ENCODE assay signal across 28 cellular contexts in the genomic region with DNA sequence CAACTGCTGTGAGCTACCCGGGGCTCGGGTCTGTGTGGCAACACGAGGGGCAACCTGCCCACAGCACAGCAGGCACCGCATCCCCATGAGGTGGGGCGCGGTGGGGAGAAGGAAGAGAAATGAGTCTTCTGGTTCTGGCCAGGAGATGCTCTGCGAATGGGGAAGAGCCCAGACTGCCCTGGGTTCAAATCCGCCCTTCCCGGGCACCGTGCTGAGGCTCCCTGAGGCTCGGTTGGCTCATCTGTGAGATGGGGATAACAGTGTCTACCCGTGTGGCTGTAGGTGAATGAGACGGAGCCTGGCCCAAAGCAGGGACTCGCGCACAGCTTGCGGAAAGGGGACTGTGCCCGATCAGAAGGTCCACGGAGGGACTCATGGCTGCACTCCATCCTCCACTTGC.
"Had no signal": no experiment of that assay in that cellular context is flagged by ENCODE, and none has a peak within 500 bp of the region (broad histone marks: within the 10 kb centered on the region; RNA-seq: fewer than 3 reads in every experiment).

No MANE protein-coding gene starts in this region.

- H3K36me3 ChIP-seq: gastrocnemius medialis, heart left ventricle, neural progenitor cell, tibial artery, upper lobe of left lung had no signal

- H3K27ac Mint-ChIP-seq: memory B cell; naive thymus-derived CD4-positive, alpha-beta T cell; nephron; neural progenitor cell had no signal

- H3K9ac ChIP-seq: neural progenitor cell had no signal

- H3K27ac ChIP-seq: coronary artery, gastrocnemius medialis, heart left ventricle, hepatocyte, neural progenitor cell, psoas muscle, skin epidermis, testis, tibial artery, upper lobe of left lung had no signal

- H3K4me2 ChIP-seq: hepatocyte, neural progenitor cell had no signal

- DNase-seq: dermis blood vessel endothelial cell; effector memory CD4-positive, alpha-beta T cell; erythroblast; gastrocnemius medialis; heart left ventricle; kidney; midbrain; naive thymus-derived CD4-positive, alpha-beta T cell; nucleus accumbens; psoas muscle; right cardiac atrium; stimulated activated CD4-positive, alpha-beta T cell treated with anti-CD3 and anti-CD28 coated beads, Interleukin-12 subunit alpha, Interleukin-12 subunit beta, amount 100 ng/mL, for 4 hours; stimulated activated CD4-positive, alpha-beta T cell treated with anti-CD3 and anti-CD28 coated beads, Interleukin-1b, Interleukin-23, amount 100 ng/mL, for 48 hours; stimulated activated CD4-positive, alpha-beta T cell treated with anti-CD3 and anti-CD28 coated beads, Interleukin-4, amount 100 ng/mL, for 1 hour; stimulated activated CD8-positive, alpha-beta memory T cell treated with anti-CD3 and anti-CD28 coated beads, Interleukin-4, amount 100 ng/mL, for 48 hours; stimulated activated naive CD8-positive, alpha-beta T cell treated with anti-CD3 and anti-CD28 coated beads, Interleukin-15, Interleukin-2, amounts not matched to agents 100 U/mL and 50 U/mL, for 24 hours; substantia nigra; testis; tibial artery; upper lobe of left lung had no signal

- H3K4me3 Mint-ChIP-seq: memory B cell; naive thymus-derived CD4-positive, alpha-beta T cell; nephron; neural progenitor cell had no signal

- H3K4me3 ChIP-seq: coronary artery, gastrocnemius medialis, heart left ventricle, hepatocyte, lung, neural progenitor cell, psoas muscle, skin epidermis, testis, tibial artery, upper lobe of left lung had no signal

- H3K27me3 Mint-ChIP-seq: memory B cell had no signal

- H3K27me3 ChIP-seq: heart left ventricle, hepatocyte, neural progenitor cell, testis, tibial artery, upper lobe of left lung had no signal

- H2AFZ ChIP-seq: hepatocyte, neural progenitor cell had no signal

- H3K9me3 ChIP-seq: gastrocnemius medialis, psoas muscle, testis had no signal

- H3K4me1 ChIP-seq: gastrocnemius medialis, neural progenitor cell, psoas muscle had no signal

- ATAC-seq: gastrocnemius medialis; heart left ventricle; left lobe of liver; naive thymus-derived CD4-positive, alpha-beta T cell; psoas muscle; right cardiac atrium; stimulated activated naive CD8-positive, alpha-beta T cell treated with anti-CD3 and anti-CD28 coated beads, Interleukin-15, Interleukin-2, amounts not matched to agents 100 U/mL and 50 U/mL, for 24 hours had no signal
